1 cellular context compared by ENCODE assay signal in genomic region chr14:59377485-59377884, GRCh38.
TF ChIP-seq lines count a peak whose summit lies in the region.

No MANE protein-coding gene starts in this region.

TF ChIP-seq in IMR-90, 13 proteins besides CTCF, POLR2A, EP300 and RAD21:
- no peak for TF ChIP-seq MXI1 (IDR thresholded peaks at IDR 0.05; ENCODE audit: borderline replicate concordance, low read depth, low read length)
- TF ChIP-seq NFE2L2 (IDR thresholded peaks at IDR 0.05; ENCODE audit: low read depth, low read length) = no peak
- TF ChIP-seq CEBPB (IDR thresholded peaks at IDR 0.05; ENCODE audit: low read depth, low read length) = no peak
- TF ChIP-seq MAZ (IDR thresholded peaks at IDR 0.05; ENCODE audit: borderline replicate concordance, low read depth, low read length) = no peak
- no peak for TF ChIP-seq RCOR1 (IDR thresholded peaks at IDR 0.05; ENCODE audit: insufficient replicate concordance, low read length)
- no peak for TF ChIP-seq USF2 (IDR thresholded peaks at IDR 0.05; ENCODE audit: low read depth, low read length)
- no peak for TF ChIP-seq ELK1 (IDR thresholded peaks at IDR 0.05; ENCODE audit: borderline replicate concordance, low read depth, low read length)
- TF ChIP-seq SMC3 (IDR thresholded peaks at IDR 0.05; ENCODE audit: low read depth, low read length) = no peak
- TF ChIP-seq MAFK (IDR thresholded peaks at IDR 0.05; ENCODE audit: low read depth, low read length) = no peak
- no peak for TF ChIP-seq RFX5 (IDR thresholded peaks at IDR 0.05; ENCODE audit: low read depth, low read length)
- no peak for TF ChIP-seq BHLHE40 (IDR thresholded peaks at IDR 0.05; ENCODE audit: low read depth, low read length)
- TF ChIP-seq CHD1 (IDR thresholded peaks at IDR 0.05; ENCODE audit: low read depth, low read length) = no peak
